Comparison of ENCODE assay signal across 1 cellular context in the genomic region with DNA sequence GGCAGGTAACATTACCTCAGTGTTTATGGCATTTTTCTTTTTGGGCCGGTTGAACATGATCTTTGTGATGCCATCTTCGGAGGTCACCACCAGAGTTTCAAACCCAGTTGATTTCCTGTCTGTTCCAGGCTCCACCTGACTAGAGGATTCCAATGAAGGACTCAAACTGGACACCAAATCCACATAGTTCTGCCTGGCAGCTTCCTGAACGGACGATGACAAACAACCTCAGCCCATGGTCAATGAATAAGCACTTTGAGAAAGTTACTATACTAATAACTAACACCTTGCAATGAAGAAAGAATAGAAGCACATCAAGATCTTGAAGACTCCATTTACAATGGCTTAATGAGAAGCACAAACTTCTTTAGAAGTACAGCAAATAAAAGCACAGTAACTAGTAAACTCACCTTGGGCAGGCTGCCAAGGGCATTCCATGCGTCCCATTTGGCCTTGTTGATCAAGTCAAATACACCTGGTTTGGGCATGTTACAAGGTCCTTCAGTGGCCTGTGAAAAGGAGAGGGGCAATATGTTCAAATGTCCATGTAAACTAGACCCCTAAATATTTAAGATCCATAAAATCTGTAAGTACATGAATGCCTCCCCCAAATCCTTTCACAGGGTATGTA.
TF ChIP-seq lines count a peak whose summit lies in the region.

No MANE protein-coding gene starts in this region.

TF ChIP-seq in HepG2, 621 proteins besides CTCF, POLR2A, EP300 and RAD21 (continues in another document):
- TF ChIP-seq FOSL2 (CRISPR knock-in tag; IDR thresholded peaks at IDR 0.05): 0 out of 2 replicates have a peak, but pooled peaks have one; percentile 24
- peak; percentile 51; the same call in 1 of the 2 replicates for TF ChIP-seq HNF4A (CRISPR knock-in tag; IDR thresholded peaks at IDR 0.05)
- TF ChIP-seq ZNF605 (CRISPR knock-in tag; IDR thresholded peaks at IDR 0.05): no peak
- 0 out of 2 replicates have a peak, but pooled peaks have one; percentile 27 for TF ChIP-seq ZBTB7A (CRISPR knock-in tag; IDR thresholded peaks at IDR 0.05)
- TF ChIP-seq, protein P1, sequence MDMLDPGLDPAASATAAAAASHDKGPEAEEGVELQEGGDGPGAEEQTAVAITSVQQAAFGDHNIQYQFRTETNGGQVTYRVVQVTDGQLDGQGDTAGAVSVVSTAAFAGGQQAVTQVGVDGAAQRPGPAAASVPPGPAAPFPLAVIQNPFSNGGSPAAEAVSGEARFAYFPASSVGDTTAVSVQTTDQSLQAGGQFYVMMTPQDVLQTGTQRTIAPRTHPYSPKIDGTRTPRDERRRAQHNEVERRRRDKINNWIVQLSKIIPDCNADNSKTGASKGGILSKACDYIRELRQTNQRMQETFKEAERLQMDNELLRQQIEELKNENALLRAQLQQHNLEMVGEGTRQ (IDR thresholded peaks at IDR 0.05; ENCODE audit: low read depth, low read length): no peak
- TF ChIP-seq, protein P1 (CRISPR knock-in tag; IDR thresholded peaks at IDR 0.05; ENCODE audit: borderline replicate concordance): no peak
- peak; percentile 85 for TF ChIP-seq ZNF644 (CRISPR knock-in tag; IDR thresholded peaks at IDR 0.05; ENCODE audit: low read depth)
- no peak for TF ChIP-seq ZNF839 (CRISPR knock-in tag; IDR thresholded peaks at IDR 0.05; ENCODE audit: borderline replicate concordance)
- 0 out of 2 replicates have a peak, but pooled peaks have one; percentile 40 for TF ChIP-seq ZNF501 (CRISPR knock-in tag; IDR thresholded peaks at IDR 0.05)
- TF ChIP-seq, protein P2, sequence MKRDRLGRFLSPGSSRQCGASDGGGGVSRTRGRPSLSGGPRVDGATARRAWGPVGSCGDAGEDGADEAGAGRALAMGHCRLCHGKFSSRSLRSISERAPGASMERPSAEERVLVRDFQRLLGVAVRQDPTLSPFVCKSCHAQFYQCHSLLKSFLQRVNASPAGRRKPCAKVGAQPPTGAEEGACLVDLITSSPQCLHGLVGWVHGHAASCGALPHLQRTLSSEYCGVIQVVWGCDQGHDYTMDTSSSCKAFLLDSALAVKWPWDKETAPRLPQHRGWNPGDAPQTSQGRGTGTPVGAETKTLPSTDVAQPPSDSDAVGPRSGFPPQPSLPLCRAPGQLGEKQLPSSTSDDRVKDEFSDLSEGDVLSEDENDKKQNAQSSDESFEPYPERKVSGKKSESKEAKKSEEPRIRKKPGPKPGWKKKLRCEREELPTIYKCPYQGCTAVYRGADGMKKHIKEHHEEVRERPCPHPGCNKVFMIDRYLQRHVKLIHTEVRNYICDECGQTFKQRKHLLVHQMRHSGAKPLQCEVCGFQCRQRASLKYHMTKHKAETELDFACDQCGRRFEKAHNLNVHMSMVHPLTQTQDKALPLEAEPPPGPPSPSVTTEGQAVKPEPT (CRISPR knock-in tag; IDR thresholded peaks at IDR 0.05; ENCODE audit: low read depth): no peak
- TF ChIP-seq ZNF441 (CRISPR knock-in tag; IDR thresholded peaks at IDR 0.05; ENCODE audit: borderline replicate concordance): no peak
- TF ChIP-seq ZNF17 (CRISPR knock-in tag; IDR thresholded peaks at IDR 0.05): no peak
- no peak for TF ChIP-seq ZNF30 (CRISPR knock-in tag; IDR thresholded peaks at IDR 0.05)
- TF ChIP-seq MAFK (conservative IDR thresholded peaks at IDR 0.05 in 1 of 2, IDR thresholded peaks at IDR 0.05 in 1 of 2; ENCODE audit: low read length in 2 of 2): no peak
- TF ChIP-seq SIN3A (IDR thresholded peaks at IDR 0.05; ENCODE audit: borderline replicate concordance, low read depth, low read length): no peak
- TF ChIP-seq FOXK2 (IDR thresholded peaks at IDR 0.05): no peak
- peak; percentile 35; the same call in 1 of the 2 replicates for TF ChIP-seq TBX2 (CRISPR knock-in tag; IDR thresholded peaks at IDR 0.05; ENCODE audit: borderline replicate concordance)
- peak; percentile 81; the same call in 1 of the 2 replicates for TF ChIP-seq FOXO1 (CRISPR knock-in tag; IDR thresholded peaks at IDR 0.05)
- peak; percentile 14; the same call in 1 of the 2 replicates for TF ChIP-seq CREM (IDR thresholded peaks at IDR 0.05)
- TF ChIP-seq CREM (CRISPR knock-in tag; IDR thresholded peaks at IDR 0.05): no peak
- TF ChIP-seq, protein P3, sequence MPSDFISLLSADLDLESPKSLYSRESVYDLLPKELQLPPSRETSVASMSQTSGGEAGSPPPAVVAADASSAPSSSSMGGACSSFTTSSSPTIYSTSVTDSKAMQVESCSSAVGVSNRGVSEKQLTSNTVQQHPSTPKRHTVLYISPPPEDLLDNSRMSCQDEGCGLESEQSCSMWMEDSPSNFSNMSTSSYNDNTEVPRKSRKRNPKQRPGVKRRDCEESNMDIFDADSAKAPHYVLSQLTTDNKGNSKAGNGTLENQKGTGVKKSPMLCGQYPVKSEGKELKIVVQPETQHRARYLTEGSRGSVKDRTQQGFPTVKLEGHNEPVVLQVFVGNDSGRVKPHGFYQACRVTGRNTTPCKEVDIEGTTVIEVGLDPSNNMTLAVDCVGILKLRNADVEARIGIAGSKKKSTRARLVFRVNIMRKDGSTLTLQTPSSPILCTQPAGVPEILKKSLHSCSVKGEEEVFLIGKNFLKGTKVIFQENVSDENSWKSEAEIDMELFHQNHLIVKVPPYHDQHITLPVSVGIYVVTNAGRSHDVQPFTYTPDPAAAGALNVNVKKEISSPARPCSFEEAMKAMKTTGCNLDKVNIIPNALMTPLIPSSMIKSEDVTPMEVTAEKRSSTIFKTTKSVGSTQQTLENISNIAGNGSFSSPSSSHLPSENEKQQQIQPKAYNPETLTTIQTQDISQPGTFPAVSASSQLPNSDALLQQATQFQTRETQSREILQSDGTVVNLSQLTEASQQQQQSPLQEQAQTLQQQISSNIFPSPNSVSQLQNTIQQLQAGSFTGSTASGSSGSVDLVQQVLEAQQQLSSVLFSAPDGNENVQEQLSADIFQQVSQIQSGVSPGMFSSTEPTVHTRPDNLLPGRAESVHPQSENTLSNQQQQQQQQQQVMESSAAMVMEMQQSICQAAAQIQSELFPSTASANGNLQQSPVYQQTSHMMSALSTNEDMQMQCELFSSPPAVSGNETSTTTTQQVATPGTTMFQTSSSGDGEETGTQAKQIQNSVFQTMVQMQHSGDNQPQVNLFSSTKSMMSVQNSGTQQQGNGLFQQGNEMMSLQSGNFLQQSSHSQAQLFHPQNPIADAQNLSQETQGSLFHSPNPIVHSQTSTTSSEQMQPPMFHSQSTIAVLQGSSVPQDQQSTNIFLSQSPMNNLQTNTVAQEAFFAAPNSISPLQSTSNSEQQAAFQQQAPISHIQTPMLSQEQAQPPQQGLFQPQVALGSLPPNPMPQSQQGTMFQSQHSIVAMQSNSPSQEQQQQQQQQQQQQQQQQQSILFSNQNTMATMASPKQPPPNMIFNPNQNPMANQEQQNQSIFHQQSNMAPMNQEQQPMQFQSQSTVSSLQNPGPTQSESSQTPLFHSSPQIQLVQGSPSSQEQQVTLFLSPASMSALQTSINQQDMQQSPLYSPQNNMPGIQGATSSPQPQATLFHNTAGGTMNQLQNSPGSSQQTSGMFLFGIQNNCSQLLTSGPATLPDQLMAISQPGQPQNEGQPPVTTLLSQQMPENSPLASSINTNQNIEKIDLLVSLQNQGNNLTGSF (CRISPR knock-in tag; IDR thresholded peaks at IDR 0.05): no peak
- no peak for TF ChIP-seq ZNF781 (CRISPR knock-in tag; IDR thresholded peaks at IDR 0.05; ENCODE audit: borderline replicate concordance, not compliant biosample characterization)
- no peak for TF ChIP-seq ZBTB38 (CRISPR knock-in tag; IDR thresholded peaks at IDR 0.05)
- TF ChIP-seq DMAP1 (CRISPR knock-in tag; IDR thresholded peaks at IDR 0.05): no peak
- TF ChIP-seq ZNF737 (CRISPR knock-in tag; IDR thresholded peaks at IDR 0.05; ENCODE audit: borderline replicate concordance): no peak
- no peak for TF ChIP-seq HOXA7 (CRISPR knock-in tag; IDR thresholded peaks at IDR 0.05)
- peak; percentile 50; the same call in 1 of the 2 replicates for TF ChIP-seq NCOA2 (CRISPR knock-in tag; IDR thresholded peaks at IDR 0.05)
- TF ChIP-seq, protein P4, sequence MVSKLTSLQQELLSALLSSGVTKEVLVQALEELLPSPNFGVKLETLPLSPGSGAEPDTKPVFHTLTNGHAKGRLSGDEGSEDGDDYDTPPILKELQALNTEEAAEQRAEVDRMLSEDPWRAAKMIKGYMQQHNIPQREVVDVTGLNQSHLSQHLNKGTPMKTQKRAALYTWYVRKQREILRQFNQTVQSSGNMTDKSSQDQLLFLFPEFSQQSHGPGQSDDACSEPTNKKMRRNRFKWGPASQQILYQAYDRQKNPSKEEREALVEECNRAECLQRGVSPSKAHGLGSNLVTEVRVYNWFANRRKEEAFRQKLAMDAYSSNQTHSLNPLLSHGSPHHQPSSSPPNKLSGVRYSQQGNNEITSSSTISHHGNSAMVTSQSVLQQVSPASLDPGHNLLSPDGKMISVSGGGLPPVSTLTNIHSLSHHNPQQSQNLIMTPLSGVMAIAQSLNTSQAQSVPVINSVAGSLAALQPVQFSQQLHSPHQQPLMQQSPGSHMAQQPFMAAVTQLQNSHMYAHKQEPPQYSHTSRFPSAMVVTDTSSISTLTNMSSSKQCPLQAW (CRISPR knock-in tag; IDR thresholded peaks at IDR 0.05): peak; percentile 18; the same call in 1 of the 2 replicates
- TF ChIP-seq ZFY (CRISPR knock-in tag; IDR thresholded peaks at IDR 0.05): no peak
- TF ChIP-seq, protein P5, sequence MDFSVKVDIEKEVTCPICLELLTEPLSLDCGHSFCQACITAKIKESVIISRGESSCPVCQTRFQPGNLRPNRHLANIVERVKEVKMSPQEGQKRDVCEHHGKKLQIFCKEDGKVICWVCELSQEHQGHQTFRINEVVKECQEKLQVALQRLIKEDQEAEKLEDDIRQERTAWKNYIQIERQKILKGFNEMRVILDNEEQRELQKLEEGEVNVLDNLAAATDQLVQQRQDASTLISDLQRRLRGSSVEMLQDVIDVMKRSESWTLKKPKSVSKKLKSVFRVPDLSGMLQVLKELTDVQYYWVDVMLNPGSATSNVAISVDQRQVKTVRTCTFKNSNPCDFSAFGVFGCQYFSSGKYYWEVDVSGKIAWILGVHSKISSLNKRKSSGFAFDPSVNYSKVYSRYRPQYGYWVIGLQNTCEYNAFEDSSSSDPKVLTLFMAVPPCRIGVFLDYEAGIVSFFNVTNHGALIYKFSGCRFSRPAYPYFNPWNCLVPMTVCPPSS (IDR thresholded peaks at IDR 0.05): no peak
- TF ChIP-seq ZKSCAN1 (IDR thresholded peaks at IDR 0.05; ENCODE audit: low read length): no peak
- TF ChIP-seq FOXJ3 (CRISPR knock-in tag; IDR thresholded peaks at IDR 0.05; ENCODE audit: borderline replicate concordance): 0 out of 2 replicates have a peak, but pooled peaks have one; percentile 68
- peak; percentile 92 for TF ChIP-seq TEAD3 (CRISPR knock-in tag; optimal IDR thresholded peaks at IDR 0.05; ENCODE audit: borderline replicate concordance)
- no peak for TF ChIP-seq NR2F6 (IDR thresholded peaks at IDR 0.05)
- peak; percentile 55; the same call in 1 of the 2 replicates for TF ChIP-seq NR2F6 (CRISPR knock-in tag; IDR thresholded peaks at IDR 0.05)
- TF ChIP-seq ZNF256 (CRISPR knock-in tag; conservative IDR thresholded peaks at IDR 0.05): no peak
- no peak for TF ChIP-seq FOXA1 (IDR thresholded peaks at IDR 0.05)
- peak; percentile 83 for TF ChIP-seq FOXA1 (CRISPR knock-in tag; IDR thresholded peaks at IDR 0.05)
- TF ChIP-seq SALL1 (CRISPR knock-in tag; IDR thresholded peaks at IDR 0.05): peak; percentile 66
- TF ChIP-seq, protein P6, sequence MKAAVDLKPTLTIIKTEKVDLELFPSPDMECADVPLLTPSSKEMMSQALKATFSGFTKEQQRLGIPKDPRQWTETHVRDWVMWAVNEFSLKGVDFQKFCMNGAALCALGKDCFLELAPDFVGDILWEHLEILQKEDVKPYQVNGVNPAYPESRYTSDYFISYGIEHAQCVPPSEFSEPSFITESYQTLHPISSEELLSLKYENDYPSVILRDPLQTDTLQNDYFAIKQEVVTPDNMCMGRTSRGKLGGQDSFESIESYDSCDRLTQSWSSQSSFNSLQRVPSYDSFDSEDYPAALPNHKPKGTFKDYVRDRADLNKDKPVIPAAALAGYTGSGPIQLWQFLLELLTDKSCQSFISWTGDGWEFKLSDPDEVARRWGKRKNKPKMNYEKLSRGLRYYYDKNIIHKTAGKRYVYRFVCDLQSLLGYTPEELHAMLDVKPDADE (CRISPR knock-in tag; IDR thresholded peaks at IDR 0.05): no peak
- TF ChIP-seq SUZ12 (IDR thresholded peaks at IDR 0.05; ENCODE audit: low read depth, low read length): no peak
- no peak for TF ChIP-seq WIZ (CRISPR knock-in tag; IDR thresholded peaks at IDR 0.05)
- TF ChIP-seq REPIN1 (CRISPR knock-in tag; IDR thresholded peaks at IDR 0.05; ENCODE audit: borderline replicate concordance, low read depth): peak; percentile 35; the same call in 1 of the 2 replicates
- TF ChIP-seq AGO1 (IDR thresholded peaks at IDR 0.05; ENCODE audit: low read depth, low read length, poor library complexity, severe bottlenecking): no peak
- TF ChIP-seq SRSF4 (IDR thresholded peaks at IDR 0.05; ENCODE audit: low read depth, low read length, poor library complexity, severe bottlenecking): no peak
- no peak for TF ChIP-seq ZNF251 (CRISPR knock-in tag; IDR thresholded peaks at IDR 0.05)
- TF ChIP-seq ZNF430 (CRISPR knock-in tag; IDR thresholded peaks at IDR 0.05): 0 out of 2 replicates have a peak, but pooled peaks have one; percentile 55
- TF ChIP-seq LCORL (IDR thresholded peaks at IDR 0.05): no peak
- peak; percentile 87 for TF ChIP-seq LCORL (CRISPR knock-in tag; IDR thresholded peaks at IDR 0.05)
- no peak for TF ChIP-seq ZNF570 (CRISPR knock-in tag; IDR thresholded peaks at IDR 0.05; ENCODE audit: borderline replicate concordance)
- no peak for TF ChIP-seq ZFP36L2 (CRISPR knock-in tag; IDR thresholded peaks at IDR 0.05)
